ENCODE assay signal across 15 cellular contexts in the genomic region with DNA sequence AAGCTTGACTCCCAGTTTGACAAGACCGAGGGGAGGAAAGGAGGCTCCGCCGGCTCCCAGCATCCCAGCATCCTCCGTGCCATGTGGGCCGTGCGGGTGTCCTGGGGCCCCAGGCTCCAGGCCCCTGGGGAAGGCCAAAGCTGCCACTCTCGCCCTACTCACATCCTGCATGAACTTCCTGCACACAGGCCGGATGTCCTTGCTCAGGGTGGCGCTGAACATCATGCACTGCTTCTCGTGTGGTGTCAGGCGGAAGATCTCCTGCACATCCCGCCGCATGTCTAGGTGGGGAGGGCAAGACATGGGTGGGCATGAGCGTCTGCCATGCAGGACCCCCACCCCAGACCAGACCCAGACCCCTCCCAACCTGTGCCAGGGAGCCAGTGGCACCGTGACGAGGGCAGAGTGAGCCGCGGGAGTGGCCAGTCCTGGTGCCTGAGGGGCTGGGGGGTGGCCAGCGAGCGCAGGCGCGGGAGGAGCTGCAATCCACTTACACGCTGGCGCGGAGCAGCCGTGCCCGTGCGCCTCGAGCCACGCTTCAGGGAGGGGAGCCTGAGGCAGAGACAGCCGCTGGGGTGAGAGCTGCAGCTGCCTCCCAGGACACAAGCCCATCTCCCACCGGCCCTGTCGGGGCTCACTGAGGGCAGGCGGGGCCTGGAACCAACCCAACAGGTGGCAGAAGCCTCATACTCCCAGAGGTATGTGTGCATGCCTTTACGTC. TPM values are rescaled to one million over a fixed set of nuclear protein-coding genes. Genes with fewer than 3 reads are reported as not detected.
DNase-seq lines count a peak whose midpoint lies in the region; ATAC-seq and TF ChIP-seq lines count a peak whose summit lies in the region.
"Had no signal": no experiment of that assay in that cellular context is flagged by ENCODE, and none has a peak within 500 bp of the region (broad histone marks: within the 10 kb centered on the region; RNA-seq: fewer than 3 reads in every experiment).

No MANE protein-coding gene starts in this region.

- H3K27ac ChIP-seq in vagina = no peak overlapping the region
- H3K27ac ChIP-seq: 22Rv1, ovary, SK-N-MC, tibial nerve had no signal

- peaks cover 36% of the 10 kb centered on the region for H3K4me1 ChIP-seq in vagina

- POLR2A ChIA-PET in activated naive CD8-positive, alpha-beta T cell treated with anti-CD3 and anti-CD28 coated beads, Interleukin-2, amount 10 ng/mL, durations not matched to agents 7 days and 5 days (lab: Charles Lee) = interaction anchor here (1.1 to 13.1 kb wide), 5 partner anchors 8 to 48 kb away, joined by 3 to 250 read pairs (median 8); a partner anchor contains a TSS

- H3K4me3 ChIP-seq in vagina = no peak overlapping the region
- H3K4me3 ChIP-seq: esophagus squamous epithelium, ovary, SK-N-MC, tibial nerve had no signal

- no peaks in the 10 kb centered on the region for H3K9me3 Mint-ChIP-seq in activated naive CD8-positive, alpha-beta T cell treated with anti-CD3 and anti-CD28 coated beads, Interleukin-2, amount 10 ng/mL, durations not matched to agents 7 days and 5 days
- no peaks in the 10 kb centered on the region for H3K9me3 Mint-ChIP-seq in stimulated activated effector memory CD8-positive, alpha-beta T cell treated with anti-CD3 and anti-CD28 coated beads, Interleukin-12 subunit alpha, Interleukin-12 subunit beta, amount 100 ng/mL, for 72 hours
- H3K9me3 Mint-ChIP-seq: activated B cell treated with CpG ODN at 0.5 μM for 24 hours had no signal

- TF ChIP-seq CTCF in vagina (IDR thresholded peaks at IDR 0.05) = no peak

- DNase-seq in activated CD4-positive, alpha-beta T cell treated with anti-CD3 and anti-CD28 coated beads for 1 hour = peak; percentile 30
- no peak for DNase-seq in activated CD4-positive, alpha-beta T cell treated with anti-CD3 and anti-CD28 coated beads for 48 hours
- peak; percentile 47 for DNase-seq in T-helper 9 cell
- DNase-seq in activated naive CD8-positive, alpha-beta T cell treated with anti-CD3 and anti-CD28 coated beads, Interleukin-2, amount 10 ng/mL, durations not matched to agents 7 days and 5 days = no peak
- DNase-seq in stimulated activated effector memory CD8-positive, alpha-beta T cell treated with anti-CD3 and anti-CD28 coated beads, Interleukin-12 subunit alpha, Interleukin-12 subunit beta, amount 100 ng/mL, for 72 hours (ENCODE audit: low spot score in 2 of 2) = no peak
- no peak for DNase-seq in vagina (ENCODE audit: extremely low spot score in 2 of 2)
- no peak for DNase-seq in NCI-H82 (lab: John Stamatoyannopoulos, UW)
- DNase-seq: activated B cell treated with CpG ODN at 0.5 μM for 24 hours, esophagus squamous epithelium, NCI-H2081 treated with DMSO at 0.1 percent for 48 hours, ovary had no signal

- no peak for TF ChIP-seq POLR2A in vagina (IDR thresholded peaks at IDR 0.05)

- H3K4me3 Mint-ChIP-seq in activated naive CD8-positive, alpha-beta T cell treated with anti-CD3 and anti-CD28 coated beads, Interleukin-2, amount 10 ng/mL, durations not matched to agents 7 days and 5 days = peak overlapping the region; percentile 54
- H3K4me3 Mint-ChIP-seq in stimulated activated effector memory CD8-positive, alpha-beta T cell treated with anti-CD3 and anti-CD28 coated beads, Interleukin-12 subunit alpha, Interleukin-12 subunit beta, amount 100 ng/mL, for 72 hours = peak overlapping the region; percentile 46
- H3K4me3 Mint-ChIP-seq: activated B cell treated with CpG ODN at 0.5 μM for 24 hours had no signal

- H3K27me3 Mint-ChIP-seq in activated naive CD8-positive, alpha-beta T cell treated with anti-CD3 and anti-CD28 coated beads, Interleukin-2, amount 10 ng/mL, durations not matched to agents 7 days and 5 days = no peaks in the 10 kb centered on the region
- H3K27me3 Mint-ChIP-seq: activated B cell treated with CpG ODN at 0.5 μM for 24 hours had no signal

- no peaks in the 10 kb centered on the region for H3K27me3 ChIP-seq in vagina
- H3K27me3 ChIP-seq: esophagus squamous epithelium, ovary, tibial nerve had no signal

- intact Hi-C loops in vagina (cut with DNase I) = loop anchor here (10.0 kb wide), 1 partner anchor 205 kb away; a partner anchor contains a TSS

- H3K4me1 Mint-ChIP-seq in activated naive CD8-positive, alpha-beta T cell treated with anti-CD3 and anti-CD28 coated beads, Interleukin-2, amount 10 ng/mL, durations not matched to agents 7 days and 5 days = peaks cover 30% of the 10 kb centered on the region
- peaks cover 91% of the 10 kb centered on the region for H3K4me1 Mint-ChIP-seq in stimulated activated effector memory CD8-positive, alpha-beta T cell treated with anti-CD3 and anti-CD28 coated beads, Interleukin-12 subunit alpha, Interleukin-12 subunit beta, amount 100 ng/mL, for 72 hours

- peak overlapping the region; percentile 80 for H3K27ac Mint-ChIP-seq in activated naive CD8-positive, alpha-beta T cell treated with anti-CD3 and anti-CD28 coated beads, Interleukin-2, amount 10 ng/mL, durations not matched to agents 7 days and 5 days
- peak overlapping the region; percentile 86 for H3K27ac Mint-ChIP-seq in stimulated activated effector memory CD8-positive, alpha-beta T cell treated with anti-CD3 and anti-CD28 coated beads, Interleukin-12 subunit alpha, Interleukin-12 subunit beta, amount 100 ng/mL, for 72 hours

- H3K36me3 Mint-ChIP-seq in activated naive CD8-positive, alpha-beta T cell treated with anti-CD3 and anti-CD28 coated beads, Interleukin-2, amount 10 ng/mL, durations not matched to agents 7 days and 5 days = peaks cover 42% of the 10 kb centered on the region
- peaks cover 100% of the 10 kb centered on the region for H3K36me3 Mint-ChIP-seq in stimulated activated effector memory CD8-positive, alpha-beta T cell treated with anti-CD3 and anti-CD28 coated beads, Interleukin-12 subunit alpha, Interleukin-12 subunit beta, amount 100 ng/mL, for 72 hours

- H3K9me3 ChIP-seq in vagina = no peaks in the 10 kb centered on the region
- H3K9me3 ChIP-seq: esophagus squamous epithelium, ovary, tibial nerve had no signal

- peak; percentile 23 for ATAC-seq in activated naive CD8-positive, alpha-beta T cell treated with anti-CD3 and anti-CD28 coated beads, Interleukin-2, amount 10 ng/mL, durations not matched to agents 7 days and 5 days (ENCODE audit: low read depth)
- ATAC-seq in stimulated activated effector memory CD8-positive, alpha-beta T cell treated with anti-CD3 and anti-CD28 coated beads, Interleukin-12 subunit alpha, Interleukin-12 subunit beta, amount 100 ng/mL, for 72 hours = peak; percentile 58
- no peak for ATAC-seq in HG03460 (IDR thresholded peaks at IDR 0.05; ENCODE audit: unreplicated experiment)

- peaks cover 0 to 64% of the 10 kb centered on the region in 2 donors for H3K36me3 ChIP-seq in vagina
- H3K36me3 ChIP-seq: ovary had no signal

RNA-seq across cellular contexts. Expression of a gene that starts 8.9 kb away (rescaled TPM):
- total RNA-seq in activated naive CD8-positive, alpha-beta T cell treated with anti-CD3 and anti-CD28 coated beads, Interleukin-2, amount 10 ng/mL, durations not matched to agents 7 days and 5 days = 100 to 1,000 TPM; 192 to 202 TPM
- 81.8 TPM for total RNA-seq in vagina

RNA-seq across cellular contexts. Expression of a gene that starts 22.9 kb away (rescaled TPM):
- total RNA-seq in activated naive CD8-positive, alpha-beta T cell treated with anti-CD3 and anti-CD28 coated beads, Interleukin-2, amount 10 ng/mL, durations not matched to agents 7 days and 5 days = 100 to 1,000 TPM; 244 to 265 TPM
- total RNA-seq in vagina = 72.7 TPM

RNA-seq across cellular contexts. Expression of a gene that starts 29.0 kb away (rescaled TPM):
- total RNA-seq in activated naive CD8-positive, alpha-beta T cell treated with anti-CD3 and anti-CD28 coated beads, Interleukin-2, amount 10 ng/mL, durations not matched to agents 7 days and 5 days = 100 to 1,000 TPM; 304 to 315 TPM
- 43.5 TPM for total RNA-seq in vagina

Comparison
In these comparisons a context has a peak if more than half of its experiments do, and no peak if none do; other contexts are left out.
1. DNase-seq: peak in activated CD4-positive, alpha-beta T cell treated with anti-CD3 and anti-CD28 coated beads for 1 hour (single experiment) and T-helper 9 cell (single experiment); none in activated CD4-positive, alpha-beta T cell treated with anti-CD3 and anti-CD28 coated beads for 48 hours (single experiment), activated naive CD8-positive, alpha-beta T cell treated with anti-CD3 and anti-CD28 coated beads, Interleukin-2, amount 10 ng/mL, durations not matched to agents 7 days and 5 days (single experiment), stimulated activated effector memory CD8-positive, alpha-beta T cell treated with anti-CD3 and anti-CD28 coated beads, Interleukin-12 subunit alpha, Interleukin-12 subunit beta, amount 100 ng/mL, for 72 hours (0 of 2), vagina (0 of 2) and NCI-H82 (single experiment).